ENCODE assay signal across 10 cellular contexts in the genomic region with DNA sequence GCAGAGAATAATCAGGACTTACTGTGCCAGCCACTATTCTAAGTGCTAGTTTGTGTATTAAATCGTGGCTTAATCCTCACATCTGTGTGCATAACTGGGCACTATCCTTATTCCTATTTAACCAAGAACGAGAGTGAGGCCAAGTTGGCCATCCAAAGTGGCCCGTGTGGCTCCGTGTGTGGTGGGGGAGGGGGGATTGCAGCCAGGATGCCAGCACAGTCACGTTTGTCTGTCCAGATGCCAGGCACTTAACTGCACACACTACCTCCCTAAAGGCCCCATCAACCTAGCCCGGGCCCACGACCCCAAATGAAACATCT.
DNase-seq lines count a peak whose midpoint lies in the region; ATAC-seq, FAIRE-seq and TF ChIP-seq lines count a peak whose summit lies in the region.
"Had no signal": no experiment of that assay in that cellular context is flagged by ENCODE, and none has a peak within 500 bp of the region (broad histone marks: within the 10 kb centered on the region; RNA-seq: fewer than 3 reads in every experiment).

No MANE protein-coding gene starts in this region.

- SMC1A ChIA-PET in GM12878 (lab: Charles Lee; ENCODE audit: uncharacterized antibody, unreplicated experiment) = interaction anchor here (1.2 kb wide), 1 partner anchor 48 kb away, joined by 3 read pairs; no protein-coding TSS in a partner anchor

- H4K20me1 ChIP-seq in GM12878 (ENCODE audit: control insufficient read depth, insufficient read depth) = no peaks in the 10 kb centered on the region

- RAD21 ChIA-PET in GM12878 (lab: Charles Lee; ENCODE audit: unreplicated experiment) = interaction anchor here (1.0 kb wide), 1 partner anchor 40 kb away, joined by 4 read pairs; no protein-coding TSS in a partner anchor

- no peak overlapping the region for H3K27ac ChIP-seq in GM12878 (ENCODE audit: control insufficient read depth, insufficient read depth)
- H3K27ac ChIP-seq: body of pancreas had no signal

- H3K36me3 ChIP-seq in GM12878 (ENCODE audit: control insufficient read depth in 2 of 2, insufficient read depth in 2 of 2, low read length in 1 of 2) = no peaks in the 10 kb centered on the region

- H3K4me3 ChIP-seq in GM12878 = peak overlapping the region; percentile 69; the same call in 1 of the 2 replicates
- H3K4me3 ChIP-seq: body of pancreas had no signal

- no peak overlapping the region for H3K9ac ChIP-seq in GM12878 (ENCODE audit: control insufficient read depth, insufficient read depth, low read length)

- no peaks in the 10 kb centered on the region for H3K9me3 Mint-ChIP-seq in activated T-cell treated with anti-CD3 and anti-CD28 coated beads, Interleukin-2, amount 50 U/mL, for 72 hours
- H3K9me3 Mint-ChIP-seq in stimulated activated naive B cell treated with anti-CD40 and anti-IgM and Interleukin-4, amounts not matched to agents 10 μg/mL and 1 μg/mL and 100 μg/mL, for 72 hours = no peaks in the 10 kb centered on the region

- intact Hi-C loops in GM12878 (cut with micrococcal nuclease; ENCODE audit: unreplicated experiment) = no loop called here

- no TSS peak for BruUV-seq in GM12878 (replicated peaks; lab: Mats Ljungman, UMichigan)

- no peak for TF ChIP-seq POLR2A in GM12878 (IDR thresholded peaks at IDR 0.05; ENCODE audit: low read depth, low read length)

- peaks cover 8% of the 10 kb centered on the region for H3K4me1 Mint-ChIP-seq in activated T-cell treated with anti-CD3 and anti-CD28 coated beads, Interleukin-2, amount 50 U/mL, for 72 hours (ENCODE audit: low read depth)
- peaks cover 14 to 21% of the 10 kb centered on the region in 2 donors for H3K4me1 Mint-ChIP-seq in stimulated activated naive B cell treated with anti-CD40 and anti-IgM and Interleukin-4, amounts not matched to agents 10 μg/mL and 1 μg/mL and 100 μg/mL, for 72 hours

- peak overlapping the region; percentile 90 for H2AFZ ChIP-seq in GM12878 (ENCODE audit: control insufficient read depth, low read depth, low read length)

- peaks cover 66% of the 10 kb centered on the region for H3K27me3 Mint-ChIP-seq in activated T-cell treated with anti-CD3 and anti-CD28 coated beads, Interleukin-2, amount 50 U/mL, for 72 hours (ENCODE audit: low read depth)
- H3K27me3 Mint-ChIP-seq in stimulated activated naive B cell treated with anti-CD40 and anti-IgM and Interleukin-4, amounts not matched to agents 10 μg/mL and 1 μg/mL and 100 μg/mL, for 72 hours = peaks cover 82% of the 10 kb centered on the region in 2 donors

- no peak for FAIRE-seq in GM12878 (lab: Jason Lieb, UNC)

- in situ Hi-C loops in GM12878 (cut with MboI) = no loop called here

- H3K4me2 ChIP-seq in GM12878 (ENCODE audit: control insufficient read depth, insufficient read depth) = peak overlapping the region; percentile 91; the same call in 1 of the 2 replicates

- no peak for DNase-seq in activated T-cell treated with anti-CD3 and anti-CD28 coated beads, Interleukin-2, amount 50 U/mL, for 72 hours
- DNase-seq in activated T-cell treated with anti-CD3 and anti-CD28 coated beads, Interleukin-2, amount 50 U/mL, for 48 hours = no peak
- DNase-seq in NCI-H1694 (lab: John Stamatoyannopoulos, UW) (peak; percentile 25), GM12878 (ENCODE audit: low read depth, low spot score) (no peak), mesenteric fat pad (ENCODE audit: low spot score) (no peak)
- DNase-seq in stimulated activated naive B cell treated with anti-CD40 and anti-IgM and Interleukin-4, amounts not matched to agents 10 μg/mL and 1 μg/mL and 100 μg/mL, for 72 hours = no peak
- DNase-seq: activated CD4-positive, alpha-beta T cell treated with anti-CD3 and anti-CD28 coated beads for 1 hour had no signal

- no peaks in the 10 kb centered on the region for H3K36me3 Mint-ChIP-seq in activated T-cell treated with anti-CD3 and anti-CD28 coated beads, Interleukin-2, amount 50 U/mL, for 72 hours (ENCODE audit: insufficient read depth in 2 of 2)
- no peaks in the 10 kb centered on the region for H3K36me3 Mint-ChIP-seq in stimulated activated naive B cell treated with anti-CD40 and anti-IgM and Interleukin-4, amounts not matched to agents 10 μg/mL and 1 μg/mL and 100 μg/mL, for 72 hours

- H3K79me2 ChIP-seq in GM12878 (ENCODE audit: control insufficient read depth, insufficient read depth, low read length) = no peaks in the 10 kb centered on the region; the same call in 1 of the 2 replicates

- no peak for TF ChIP-seq CTCF in GM12878 (IDR thresholded peaks at IDR 0.05 in 2 of 3, conservative IDR thresholded peaks at IDR 0.05 in 1 of 3; ENCODE audit: control insufficient read depth in 2 of 3, extremely low read depth in 1 of 3, insufficient read depth in 1 of 3, low read depth in 3 of 3, low read length in 3 of 3)

- WGBS in GM12878 (ENCODE audit: insufficient coverage, insufficient replicate concordance, low lambda C conversion rate, missing lambda C conversion rate) = 6% methylated on average over 7 of the region's 7 CpGs

- peaks cover 13% of the 10 kb centered on the region; the same call in 1 of the 2 replicates for H3K4me1 ChIP-seq in GM12878 (ENCODE audit: control insufficient read depth, insufficient read depth, low read length)

- TF ChIP-seq EP300 in GM12878 (IDR thresholded peaks at IDR 0.05; ENCODE audit: borderline replicate concordance in 1 of 2, control insufficient read depth in 1 of 2, low read depth in 2 of 2, low read length in 2 of 2) = no peak

- no peaks in the 10 kb centered on the region for H3K9me3 ChIP-seq in GM12878 (replicated peaks; ENCODE audit: control insufficient read depth, insufficient read depth, low read length)
- H3K9me3 ChIP-seq: body of pancreas had no signal

- CTCF ChIA-PET in GM12878 (lab: Yijun Ruan, JAX) = interaction anchor here (1.0 to 5.9 kb wide), 6 partner anchors 18 to 154 kb away, joined by 3 to 68 read pairs (median 4); partner anchors contain the start of gene POLG

- TF ChIP-seq RAD21 in GM12878 (IDR thresholded peaks at IDR 0.05; ENCODE audit: insufficient read depth, low read depth, low read length) = no peak

- POLR2A ChIA-PET in GM12878 (lab: Charles Lee) = no interaction called here

- H3K27ac Mint-ChIP-seq in activated T-cell treated with anti-CD3 and anti-CD28 coated beads, Interleukin-2, amount 50 U/mL, for 72 hours = no peak overlapping the region
- H3K27ac Mint-ChIP-seq in stimulated activated naive B cell treated with anti-CD40 and anti-IgM and Interleukin-4, amounts not matched to agents 10 μg/mL and 1 μg/mL and 100 μg/mL, for 72 hours = no peak overlapping the region

- H3K27me3 ChIP-seq in GM12878 (replicated peaks in 1 of 2; ENCODE audit: control insufficient read depth in 2 of 2, insufficient read depth in 2 of 2, low read length in 1 of 2) = no peaks in the 10 kb centered on the region

- peak overlapping the region; percentile 75 to 82 for H3K4me3 Mint-ChIP-seq in activated T-cell treated with anti-CD3 and anti-CD28 coated beads, Interleukin-2, amount 50 U/mL, for 72 hours
- H3K4me3 Mint-ChIP-seq in stimulated activated naive B cell treated with anti-CD40 and anti-IgM and Interleukin-4, amounts not matched to agents 10 μg/mL and 1 μg/mL and 100 μg/mL, for 72 hours = peak overlapping the region; percentile 81

- ATAC-seq in activated T-cell treated with anti-CD3 and anti-CD28 coated beads, Interleukin-2, amount 50 U/mL, for 72 hours (replicated peaks in 1 of 2) = no peak
- ATAC-seq in GM12878 (no peak), HG03097 (IDR thresholded peaks at IDR 0.05; ENCODE audit: low FRiP score, unreplicated experiment) (no peak), GM18517 (IDR thresholded peaks at IDR 0.05; ENCODE audit: unreplicated experiment) (no peak)
- no peak for ATAC-seq in stimulated activated naive B cell treated with anti-CD40 and anti-IgM and Interleukin-4, amounts not matched to agents 10 μg/mL and 1 μg/mL and 100 μg/mL, for 72 hours (replicated peaks)

TF ChIP-seq in GM12878, 131 proteins besides CTCF, POLR2A, EP300 and RAD21 (continues in another document):
- TF ChIP-seq RB1 (IDR thresholded peaks at IDR 0.05; ENCODE audit: borderline replicate concordance) (no peak), MYC (IDR thresholded peaks at IDR 0.05; ENCODE audit: insufficient read depth, insufficient read length, insufficient replicate concordance, low read length, severe bottlenecking) (no peak), POLR2AphosphoS2 (IDR thresholded peaks at IDR 0.05; ENCODE audit: low read depth, low read length) (no peak), CEBPZ (IDR thresholded peaks at IDR 0.05; ENCODE audit: low read depth, low read length) (no peak)
- TF ChIP-seq, protein P1, sequence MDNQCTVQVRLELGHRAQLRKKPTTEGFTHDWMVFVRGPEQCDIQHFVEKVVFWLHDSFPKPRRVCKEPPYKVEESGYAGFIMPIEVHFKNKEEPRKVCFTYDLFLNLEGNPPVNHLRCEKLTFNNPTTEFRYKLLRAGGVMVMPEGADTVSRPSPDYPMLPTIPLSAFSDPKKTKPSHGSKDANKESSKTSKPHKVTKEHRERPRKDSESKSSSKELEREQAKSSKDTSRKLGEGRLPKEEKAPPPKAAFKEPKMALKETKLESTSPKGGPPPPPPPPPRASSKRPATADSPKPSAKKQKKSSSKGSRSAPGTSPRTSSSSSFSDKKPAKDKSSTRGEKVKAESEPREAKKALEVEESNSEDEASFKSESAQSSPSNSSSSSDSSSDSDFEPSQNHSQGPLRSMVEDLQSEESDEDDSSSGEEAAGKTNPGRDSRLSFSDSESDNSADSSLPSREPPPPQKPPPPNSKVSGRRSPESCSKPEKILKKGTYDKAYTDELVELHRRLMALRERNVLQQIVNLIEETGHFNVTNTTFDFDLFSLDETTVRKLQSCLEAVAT (IDR thresholded peaks at IDR 0.05) = no peak
